ENCODE assay signal across 1 cellular context in the genomic region with DNA sequence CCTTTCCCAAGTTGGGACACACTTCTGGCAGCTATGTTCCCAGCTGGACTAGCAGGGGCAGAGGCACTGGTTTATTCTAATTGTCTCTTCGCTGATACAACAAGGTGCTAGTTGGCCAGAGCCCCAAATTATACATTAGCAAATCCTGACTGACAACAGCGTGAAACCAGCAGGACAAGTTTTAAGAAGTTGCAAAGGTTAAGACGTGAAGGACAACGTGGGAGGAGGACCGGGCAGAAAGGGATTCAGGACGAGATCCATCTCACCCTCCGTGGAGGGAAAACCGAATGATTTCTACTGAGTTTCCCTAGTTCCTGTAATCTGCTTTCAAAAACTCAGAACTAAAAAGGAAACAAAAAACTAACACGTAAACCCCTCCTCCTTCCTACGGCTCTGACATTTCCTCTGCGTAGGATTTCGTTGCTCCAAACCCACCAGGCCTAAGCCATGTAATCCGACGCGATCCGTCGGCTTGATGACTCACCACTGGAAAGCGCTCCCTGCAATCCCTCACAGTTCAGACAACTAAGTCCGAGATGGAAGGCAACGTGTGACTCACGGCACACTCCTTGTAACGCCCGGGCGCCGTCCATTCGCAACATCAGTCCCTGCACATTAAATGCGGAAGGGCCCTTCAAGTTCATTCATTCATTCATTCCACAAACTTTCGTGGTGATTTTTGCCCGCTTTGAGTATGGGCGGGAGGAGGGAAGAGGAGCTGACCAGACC.
TF ChIP-seq lines count a peak whose summit lies in the region.

No MANE protein-coding gene starts in this region.

TF ChIP-seq in K562, 482 proteins besides CTCF, POLR2A, EP300 and RAD21 (continued from another document and continues in another):
- peak in 1 of 2 experiments; percentile 28; a peak in 1 of 4 replicates for TF ChIP-seq FOXA3 (CRISPR knock-in tag; conservative IDR thresholded peaks at IDR 0.05 in 1 of 2, IDR thresholded peaks at IDR 0.05 in 1 of 2)
- TF ChIP-seq, protein P1, sequence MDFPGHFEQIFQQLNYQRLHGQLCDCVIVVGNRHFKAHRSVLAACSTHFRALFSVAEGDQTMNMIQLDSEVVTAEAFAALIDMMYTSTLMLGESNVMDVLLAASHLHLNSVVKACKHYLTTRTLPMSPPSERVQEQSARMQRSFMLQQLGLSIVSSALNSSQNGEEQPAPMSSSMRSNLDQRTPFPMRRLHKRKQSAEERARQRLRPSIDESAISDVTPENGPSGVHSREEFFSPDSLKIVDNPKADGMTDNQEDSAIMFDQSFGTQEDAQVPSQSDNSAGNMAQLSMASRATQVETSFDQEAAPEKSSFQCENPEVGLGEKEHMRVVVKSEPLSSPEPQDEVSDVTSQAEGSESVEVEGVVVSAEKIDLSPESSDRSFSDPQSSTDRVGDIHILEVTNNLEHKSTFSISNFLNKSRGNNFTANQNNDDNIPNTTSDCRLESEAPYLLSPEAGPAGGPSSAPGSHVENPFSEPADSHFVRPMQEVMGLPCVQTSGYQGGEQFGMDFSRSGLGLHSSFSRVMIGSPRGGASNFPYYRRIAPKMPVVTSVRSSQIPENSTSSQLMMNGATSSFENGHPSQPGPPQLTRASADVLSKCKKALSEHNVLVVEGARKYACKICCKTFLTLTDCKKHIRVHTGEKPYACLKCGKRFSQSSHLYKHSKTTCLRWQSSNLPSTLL (IDR thresholded peaks at IDR 0.05) = 0 out of 2 replicates have a peak, but pooled peaks have one; percentile 63
- TF ChIP-seq CXXC5 (CRISPR knock-in tag; IDR thresholded peaks at IDR 0.05) = peak; percentile 65
- peak; percentile 46; the same call in 1 of the 2 replicates for TF ChIP-seq CTBP1 (IDR thresholded peaks at IDR 0.05; ENCODE audit: borderline replicate concordance)
- peak; percentile 68 for TF ChIP-seq BCOR (IDR thresholded peaks at IDR 0.05)
- TF ChIP-seq, protein P2, sequence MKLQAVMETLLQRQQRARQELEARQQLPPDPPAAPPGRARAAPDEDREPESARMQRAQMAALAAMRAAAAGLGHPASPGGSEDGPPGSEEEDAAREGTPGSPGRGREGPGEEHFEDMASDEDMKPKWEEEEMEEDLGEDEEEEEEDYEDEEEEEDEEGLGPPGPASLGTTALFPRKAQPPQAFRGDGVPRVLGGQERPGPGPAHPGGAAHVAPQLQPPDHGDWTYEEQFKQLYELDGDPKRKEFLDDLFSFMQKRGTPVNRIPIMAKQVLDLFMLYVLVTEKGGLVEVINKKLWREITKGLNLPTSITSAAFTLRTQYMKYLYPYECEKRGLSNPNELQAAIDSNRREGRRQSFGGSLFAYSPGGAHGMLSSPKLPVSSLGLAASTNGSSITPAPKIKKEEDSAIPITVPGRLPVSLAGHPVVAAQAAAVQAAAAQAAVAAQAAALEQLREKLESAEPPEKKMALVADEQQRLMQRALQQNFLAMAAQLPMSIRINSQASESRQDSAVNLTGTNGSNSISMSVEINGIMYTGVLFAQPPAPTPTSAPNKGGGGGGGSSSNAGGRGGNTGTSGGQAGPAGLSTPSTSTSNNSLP (IDR thresholded peaks at IDR 0.05; ENCODE audit: borderline replicate concordance, low read depth, low read length) = 0 out of 2 replicates have a peak, but pooled peaks have one; percentile 35
- peak; percentile 62 for TF ChIP-seq RBBP5 (IDR thresholded peaks at IDR 0.05; ENCODE audit: borderline replicate concordance, insufficient read depth, low read length, poor library complexity, severe bottlenecking)
- no peak for TF ChIP-seq FOXJ2 (tag; IDR thresholded peaks at IDR 0.05)
- TF ChIP-seq SREBF2 (CRISPR knock-in tag; IDR thresholded peaks at IDR 0.05) = no peak
- TF ChIP-seq HDAC2 (IDR thresholded peaks at IDR 0.05) = peak; percentile 30; the same call in 1 of the 2 replicates
- peak; percentile 70 for TF ChIP-seq ZNF263 (CRISPR knock-in tag; IDR thresholded peaks at IDR 0.05; ENCODE audit: borderline replicate concordance)
- TF ChIP-seq COPS2 (conservative IDR thresholded peaks at IDR 0.05) = no peak
- TF ChIP-seq, protein P3, sequence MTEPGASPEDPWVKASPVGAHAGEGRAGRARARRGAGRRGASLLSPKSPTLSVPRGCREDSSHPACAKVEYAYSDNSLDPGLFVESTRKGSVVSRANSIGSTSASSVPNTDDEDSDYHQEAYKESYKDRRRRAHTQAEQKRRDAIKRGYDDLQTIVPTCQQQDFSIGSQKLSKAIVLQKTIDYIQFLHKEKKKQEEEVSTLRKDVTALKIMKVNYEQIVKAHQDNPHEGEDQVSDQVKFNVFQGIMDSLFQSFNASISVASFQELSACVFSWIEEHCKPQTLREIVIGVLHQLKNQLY (CRISPR knock-in tag; conservative IDR thresholded peaks at IDR 0.05) = no peak
- TF ChIP-seq ARNT (IDR thresholded peaks at IDR 0.05) = peak in 1 of 2 experiments; percentile 73; a peak in 2 of 4 replicates
- TF ChIP-seq ZEB2 (IDR thresholded peaks at IDR 0.05) = peak; percentile 14; the same call in 1 of the 2 replicates
- TF ChIP-seq ZNF589 (CRISPR knock-in tag; IDR thresholded peaks at IDR 0.05; ENCODE audit: low read depth) = 0 out of 2 replicates have a peak, but pooled peaks have one; percentile 29
- peak in 1 of 2 experiments; percentile 79; a peak in 2 of 4 replicates for TF ChIP-seq HDAC1 (IDR thresholded peaks at IDR 0.05)
- TF ChIP-seq ELF1 (tag; IDR thresholded peaks at IDR 0.05) = peak; percentile 72; the same call in 1 of the 2 replicates
- TF ChIP-seq CHD2 (IDR thresholded peaks at IDR 0.05; ENCODE audit: low read depth, low read length) = peak; percentile 19; the same call in 1 of the 2 replicates
- TF ChIP-seq NBN (IDR thresholded peaks at IDR 0.05; ENCODE audit: low read depth) = peak; percentile 88; the same call in 1 of the 2 replicates
- no peak for TF ChIP-seq RFX1 (IDR thresholded peaks at IDR 0.05)
- TF ChIP-seq BRD4 (IDR thresholded peaks at IDR 0.05) = peak; percentile 54; the same call in 1 of the 2 replicates
- TF ChIP-seq ZNF24 (IDR thresholded peaks at IDR 0.05) = peak; percentile 99
- TF ChIP-seq, protein P4, sequence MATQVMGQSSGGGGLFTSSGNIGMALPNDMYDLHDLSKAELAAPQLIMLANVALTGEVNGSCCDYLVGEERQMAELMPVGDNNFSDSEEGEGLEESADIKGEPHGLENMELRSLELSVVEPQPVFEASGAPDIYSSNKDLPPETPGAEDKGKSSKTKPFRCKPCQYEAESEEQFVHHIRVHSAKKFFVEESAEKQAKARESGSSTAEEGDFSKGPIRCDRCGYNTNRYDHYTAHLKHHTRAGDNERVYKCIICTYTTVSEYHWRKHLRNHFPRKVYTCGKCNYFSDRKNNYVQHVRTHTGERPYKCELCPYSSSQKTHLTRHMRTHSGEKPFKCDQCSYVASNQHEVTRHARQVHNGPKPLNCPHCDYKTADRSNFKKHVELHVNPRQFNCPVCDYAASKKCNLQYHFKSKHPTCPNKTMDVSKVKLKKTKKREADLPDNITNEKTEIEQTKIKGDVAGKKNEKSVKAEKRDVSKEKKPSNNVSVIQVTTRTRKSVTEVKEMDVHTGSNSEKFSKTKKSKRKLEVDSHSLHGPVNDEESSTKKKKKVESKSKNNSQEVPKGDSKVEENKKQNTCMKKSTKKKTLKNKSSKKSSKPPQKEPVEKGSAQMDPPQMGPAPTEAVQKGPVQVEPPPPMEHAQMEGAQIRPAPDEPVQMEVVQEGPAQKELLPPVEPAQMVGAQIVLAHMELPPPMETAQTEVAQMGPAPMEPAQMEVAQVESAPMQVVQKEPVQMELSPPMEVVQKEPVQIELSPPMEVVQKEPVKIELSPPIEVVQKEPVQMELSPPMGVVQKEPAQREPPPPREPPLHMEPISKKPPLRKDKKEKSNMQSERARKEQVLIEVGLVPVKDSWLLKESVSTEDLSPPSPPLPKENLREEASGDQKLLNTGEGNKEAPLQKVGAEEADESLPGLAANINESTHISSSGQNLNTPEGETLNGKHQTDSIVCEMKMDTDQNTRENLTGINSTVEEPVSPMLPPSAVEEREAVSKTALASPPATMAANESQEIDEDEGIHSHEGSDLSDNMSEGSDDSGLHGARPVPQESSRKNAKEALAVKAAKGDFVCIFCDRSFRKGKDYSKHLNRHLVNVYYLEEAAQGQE (CRISPR knock-in tag; IDR thresholded peaks at IDR 0.05; ENCODE audit: low read depth) = no peak
- TF ChIP-seq NRF1 (conservative IDR thresholded peaks at IDR 0.05 in 1 of 2, IDR thresholded peaks at IDR 0.05 in 1 of 2) = peak in 1 of 2 experiments; percentile 45; a peak in 2 of 4 replicates
- peak; percentile 80 for TF ChIP-seq ARID1B (IDR thresholded peaks at IDR 0.05)
- TF ChIP-seq TAF7 (tag; IDR thresholded peaks at IDR 0.05) = peak; percentile 28; the same call in 1 of the 2 replicates
- TF ChIP-seq CREBBP (IDR thresholded peaks at IDR 0.05; ENCODE audit: low read depth, low read length) = no peak
- 0 out of 2 replicates have a peak, but pooled peaks have one; percentile 18 for TF ChIP-seq HDAC8 (tag; IDR thresholded peaks at IDR 0.05)
- TF ChIP-seq GABPA (tag; conservative IDR thresholded peaks at IDR 0.05; ENCODE audit: low read depth) = no peak; the same call in 1 of the 2 replicates
- TF ChIP-seq ZNF584 (CRISPR knock-in tag; IDR thresholded peaks at IDR 0.05; ENCODE audit: low read depth) = peak; percentile 41; the same call in 1 of the 2 replicates
- TF ChIP-seq GTF2E2 (tag; IDR thresholded peaks at IDR 0.05) = peak; percentile 95
- TF ChIP-seq ZNF668 (CRISPR knock-in tag; IDR thresholded peaks at IDR 0.05) = no peak
- TF ChIP-seq GTF2F1 (IDR thresholded peaks at IDR 0.05; ENCODE audit: low read depth, low read length) = peak; percentile 76; the same call in 1 of the 2 replicates
- no peak; the same call in 1 of the 2 replicates for TF ChIP-seq XRCC5 (IDR thresholded peaks at IDR 0.05; ENCODE audit: low read depth, low read length)
- peak; percentile 83; the same call in 1 of the 2 replicates for TF ChIP-seq ZNF12 (CRISPR knock-in tag; IDR thresholded peaks at IDR 0.05)
- TF ChIP-seq LEF1 (IDR thresholded peaks at IDR 0.05) = peak; percentile 73; the same call in 1 of the 2 replicates
- TF ChIP-seq CBX3 (IDR thresholded peaks at IDR 0.05; ENCODE audit: borderline replicate concordance in 1 of 2, low read length in 2 of 2) = peak in 1 of 2 experiments; percentile 45; a peak in 1 of 3 replicates
- TF ChIP-seq, protein P5, sequence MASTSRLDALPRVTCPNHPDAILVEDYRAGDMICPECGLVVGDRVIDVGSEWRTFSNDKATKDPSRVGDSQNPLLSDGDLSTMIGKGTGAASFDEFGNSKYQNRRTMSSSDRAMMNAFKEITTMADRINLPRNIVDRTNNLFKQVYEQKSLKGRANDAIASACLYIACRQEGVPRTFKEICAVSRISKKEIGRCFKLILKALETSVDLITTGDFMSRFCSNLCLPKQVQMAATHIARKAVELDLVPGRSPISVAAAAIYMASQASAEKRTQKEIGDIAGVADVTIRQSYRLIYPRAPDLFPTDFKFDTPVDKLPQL (IDR thresholded peaks at IDR 0.05; ENCODE audit: extremely low read depth, insufficient read length) = peak; percentile 28
- TF ChIP-seq, protein P6, sequence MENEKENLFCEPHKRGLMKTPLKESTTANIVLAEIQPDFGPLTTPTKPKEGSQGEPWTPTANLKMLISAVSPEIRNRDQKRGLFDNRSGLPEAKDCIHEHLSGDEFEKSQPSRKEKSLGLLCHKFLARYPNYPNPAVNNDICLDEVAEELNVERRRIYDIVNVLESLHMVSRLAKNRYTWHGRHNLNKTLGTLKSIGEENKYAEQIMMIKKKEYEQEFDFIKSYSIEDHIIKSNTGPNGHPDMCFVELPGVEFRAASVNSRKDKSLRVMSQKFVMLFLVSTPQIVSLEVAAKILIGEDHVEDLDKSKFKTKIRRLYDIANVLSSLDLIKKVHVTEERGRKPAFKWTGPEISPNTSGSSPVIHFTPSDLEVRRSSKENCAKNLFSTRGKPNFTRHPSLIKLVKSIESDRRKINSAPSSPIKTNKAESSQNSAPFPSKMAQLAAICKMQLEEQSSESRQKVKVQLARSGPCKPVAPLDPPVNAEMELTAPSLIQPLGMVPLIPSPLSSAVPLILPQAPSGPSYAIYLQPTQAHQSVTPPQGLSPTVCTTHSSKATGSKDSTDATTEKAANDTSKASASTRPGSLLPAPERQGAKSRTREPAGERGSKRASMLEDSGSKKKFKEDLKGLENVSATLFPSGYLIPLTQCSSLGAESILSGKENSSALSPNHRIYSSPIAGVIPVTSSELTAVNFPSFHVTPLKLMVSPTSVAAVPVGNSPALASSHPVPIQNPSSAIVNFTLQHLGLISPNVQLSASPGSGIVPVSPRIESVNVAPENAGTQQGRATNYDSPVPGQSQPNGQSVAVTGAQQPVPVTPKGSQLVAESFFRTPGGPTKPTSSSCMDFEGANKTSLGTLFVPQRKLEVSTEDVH (IDR thresholded peaks at IDR 0.05; ENCODE audit: low read depth, partially characterized antibody) = peak; percentile 36
- peak in 1 of 2 experiments; percentile 48; a peak in 2 of 4 replicates for TF ChIP-seq SIN3A (IDR thresholded peaks at IDR 0.05; ENCODE audit: borderline replicate concordance in 2 of 2, control insufficient read depth in 1 of 2, low read depth in 2 of 2, low read length in 2 of 2)
- peak; percentile 93 for TF ChIP-seq CREM (IDR thresholded peaks at IDR 0.05; ENCODE audit: low read depth)
- no peak for TF ChIP-seq TARDBP (IDR thresholded peaks at IDR 0.05)
- TF ChIP-seq ZNF134 (CRISPR knock-in tag; conservative IDR thresholded peaks at IDR 0.05) = no peak
- peak; percentile 84; the same call in 1 of the 2 replicates for TF ChIP-seq LCOR (CRISPR knock-in tag; IDR thresholded peaks at IDR 0.05)
- TF ChIP-seq, protein P7, sequence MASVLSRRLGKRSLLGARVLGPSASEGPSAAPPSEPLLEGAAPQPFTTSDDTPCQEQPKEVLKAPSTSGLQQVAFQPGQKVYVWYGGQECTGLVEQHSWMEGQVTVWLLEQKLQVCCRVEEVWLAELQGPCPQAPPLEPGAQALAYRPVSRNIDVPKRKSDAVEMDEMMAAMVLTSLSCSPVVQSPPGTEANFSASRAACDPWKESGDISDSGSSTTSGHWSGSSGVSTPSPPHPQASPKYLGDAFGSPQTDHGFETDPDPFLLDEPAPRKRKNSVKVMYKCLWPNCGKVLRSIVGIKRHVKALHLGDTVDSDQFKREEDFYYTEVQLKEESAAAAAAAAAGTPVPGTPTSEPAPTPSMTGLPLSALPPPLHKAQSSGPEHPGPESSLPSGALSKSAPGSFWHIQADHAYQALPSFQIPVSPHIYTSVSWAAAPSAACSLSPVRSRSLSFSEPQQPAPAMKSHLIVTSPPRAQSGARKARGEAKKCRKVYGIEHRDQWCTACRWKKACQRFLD (CRISPR knock-in tag; IDR thresholded peaks at IDR 0.05) = no peak
- TF ChIP-seq, protein P8, sequence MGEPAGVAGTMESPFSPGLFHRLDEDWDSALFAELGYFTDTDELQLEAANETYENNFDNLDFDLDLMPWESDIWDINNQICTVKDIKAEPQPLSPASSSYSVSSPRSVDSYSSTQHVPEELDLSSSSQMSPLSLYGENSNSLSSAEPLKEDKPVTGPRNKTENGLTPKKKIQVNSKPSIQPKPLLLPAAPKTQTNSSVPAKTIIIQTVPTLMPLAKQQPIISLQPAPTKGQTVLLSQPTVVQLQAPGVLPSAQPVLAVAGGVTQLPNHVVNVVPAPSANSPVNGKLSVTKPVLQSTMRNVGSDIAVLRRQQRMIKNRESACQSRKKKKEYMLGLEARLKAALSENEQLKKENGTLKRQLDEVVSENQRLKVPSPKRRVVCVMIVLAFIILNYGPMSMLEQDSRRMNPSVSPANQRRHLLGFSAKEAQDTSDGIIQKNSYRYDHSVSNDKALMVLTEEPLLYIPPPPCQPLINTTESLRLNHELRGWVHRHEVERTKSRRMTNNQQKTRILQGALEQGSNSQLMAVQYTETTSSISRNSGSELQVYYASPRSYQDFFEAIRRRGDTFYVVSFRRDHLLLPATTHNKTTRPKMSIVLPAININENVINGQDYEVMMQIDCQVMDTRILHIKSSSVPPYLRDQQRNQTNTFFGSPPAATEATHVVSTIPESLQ (CRISPR knock-in tag; IDR thresholded peaks at IDR 0.05) = peak; percentile 94; the same call in 1 of the 2 replicates
- TF ChIP-seq TAF9B (IDR thresholded peaks at IDR 0.05; ENCODE audit: partially characterized antibody) = peak; percentile 67
